18 cellular contexts compared by ENCODE assay signal in the genomic region with DNA sequence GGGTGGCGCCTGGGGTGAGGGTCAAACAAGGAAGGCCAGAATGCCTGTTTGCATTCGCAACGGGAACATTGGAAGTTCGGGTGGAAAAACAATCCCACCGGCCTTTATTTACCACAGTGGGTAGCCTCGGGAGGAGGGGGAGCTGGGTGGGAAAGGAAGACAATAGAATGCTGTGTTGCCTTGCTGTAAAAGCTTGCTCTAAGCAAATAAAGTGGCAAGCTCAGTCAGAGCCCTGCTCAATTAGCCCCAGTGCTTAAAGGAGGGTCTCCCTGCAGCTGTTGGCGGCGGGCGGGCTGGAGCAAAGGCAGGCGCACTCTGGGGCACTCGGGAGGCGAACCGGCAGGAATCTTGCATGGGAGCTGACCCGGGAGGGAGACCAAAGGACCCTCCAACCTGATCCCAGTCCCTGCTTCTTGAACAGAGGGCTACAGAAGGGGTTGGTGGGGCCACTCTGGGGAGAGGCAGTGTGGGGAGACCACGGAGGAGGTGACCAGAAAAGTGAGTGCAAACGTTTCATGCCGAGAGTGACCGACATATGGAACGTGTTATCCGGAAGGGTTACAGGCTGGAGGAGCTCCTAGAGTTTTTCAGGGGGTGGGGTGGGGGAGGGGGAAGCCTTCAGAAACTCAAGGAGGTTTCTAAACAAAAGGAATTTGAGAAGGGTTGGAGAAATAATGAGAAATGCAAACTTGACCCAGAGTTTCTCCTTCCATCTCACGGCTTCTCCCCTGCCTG. TPM values are rescaled to one million over a fixed set of nuclear protein-coding genes. Genes with fewer than 3 reads are reported as not detected.
A peak's percentile ranks its signal among the peaks of the same experiment; 100 is the strongest.
DNase-seq lines count a peak whose midpoint lies in the region; TF ChIP-seq lines count a peak whose summit lies in the region.
"Had no signal": no experiment of that assay in that cellular context is flagged by ENCODE, and none has a peak within 500 bp of the region (broad histone marks: within the 10 kb centered on the region; RNA-seq: fewer than 3 reads in every experiment).

No MANE protein-coding gene starts in this region.

- H3K4me3 Mint-ChIP-seq in type B pancreatic cell: peak overlapping the region; percentile 76

- peak overlapping the region; percentile 73 for H3K27ac Mint-ChIP-seq in type B pancreatic cell

- H3K4me3 ChIP-seq in iPS DF 6.9 (ENCODE audit: low read length) (peak overlapping the region; percentile 11; the same call in 1 of the 2 replicates), transverse colon (no peak overlapping the region)
- H3K4me3 ChIP-seq: cardiac muscle cell, heart left ventricle, pancreas, Peyer's patch, thoracic aorta had no signal

- TF ChIP-seq EP300 in transverse colon (IDR thresholded peaks at IDR 0.05; ENCODE audit: low read depth): no peak

- no peaks in the 10 kb centered on the region for H3K9me3 Mint-ChIP-seq in type B pancreatic cell

- intact Hi-C loops in transverse colon (cut with DNase I; ENCODE audit: low total_unique reads): no loop called here

- H3K27me3 ChIP-seq in iPS DF 6.9 (ENCODE audit: control insufficient read depth, insufficient read depth, low read length) (no peaks in the 10 kb centered on the region), transverse colon (no peaks in the 10 kb centered on the region)
- H3K27me3 ChIP-seq: cardiac muscle cell, Peyer's patch had no signal

- TF ChIP-seq CTCF in type B pancreatic cell (conservative IDR thresholded peaks at IDR 0.05): no peak
- no peak for TF ChIP-seq CTCF in transverse colon (IDR thresholded peaks at IDR 0.05)

- H3K36me3 ChIP-seq in iPS DF 6.9 (ENCODE audit: control insufficient read depth, insufficient read depth, low read length) (no peaks in the 10 kb centered on the region), transverse colon (no peaks in the 10 kb centered on the region)
- H3K36me3 ChIP-seq: cardiac muscle cell, heart left ventricle, pancreas, Peyer's patch, thoracic aorta had no signal

- H3K27me3 Mint-ChIP-seq in type B pancreatic cell: peaks cover 22% of the 10 kb centered on the region

- in situ Hi-C loops in transverse colon (cut with MboI; ENCODE audit: low pct_ligation_motif_present in 1 of 4, low pct_unique_long_range_greater_than_20kb in 1 of 4, low sequenced_read_pairs in 3 of 4): no loop called here

- peak; percentile 29 for DNase-seq in DMS79 treated with DMSO at 0.1 percent for 48 hours (lab: John Stamatoyannopoulos, UW)
- DNase-seq in DMS79 (lab: John Stamatoyannopoulos, UW): no peak
- peak; percentile 94 for DNase-seq in NCI-H748 (lab: John Stamatoyannopoulos, UW; ENCODE audit: unreplicated experiment)
- DNase-seq in iPS DF 6.9 (ENCODE audit: low read depth, low spot score): no peak
- peak; percentile 77 for DNase-seq in type B pancreatic cell (ENCODE audit: extremely low spot score, unreplicated experiment)
- DNase-seq in NCI-H2171 treated with DMSO at 0.1 percent for 48 hours (lab: John Stamatoyannopoulos, UW): no peak
- no peak for DNase-seq in transverse colon
- no peak for DNase-seq in inferior parietal cortex (ENCODE audit: extremely low spot score)
- DNase-seq: 8988T; Caco-2; heart left ventricle; pancreas; Peyer's patch; stimulated activated CD4-positive, alpha-beta T cell treated with anti-CD3 and anti-CD28 coated beads, Interleukin-15, amount 100 ng/mL, for 24 hours had no signal

- H3K9me3 ChIP-seq in iPS DF 6.9 (ENCODE audit: control insufficient read depth, insufficient read depth, low read length) (no peaks in the 10 kb centered on the region), transverse colon (no peaks in the 10 kb centered on the region)
- H3K9me3 ChIP-seq: Caco-2, heart left ventricle, pancreas, Peyer's patch, thoracic aorta had no signal

- H3K27ac ChIP-seq in iPS DF 6.9 (ENCODE audit: low read length) (no peak overlapping the region), transverse colon (no peak overlapping the region)
- H3K27ac ChIP-seq: cardiac muscle cell, heart left ventricle, KMS-11, pancreas, Peyer's patch, thoracic aorta had no signal

- no peak for TF ChIP-seq POLR2A in transverse colon (IDR thresholded peaks at IDR 0.05)

- H3K36me3 Mint-ChIP-seq in type B pancreatic cell: peaks cover 16% of the 10 kb centered on the region

- H3K4me1 ChIP-seq in iPS DF 6.9 (ENCODE audit: control insufficient read depth, insufficient read depth, low read length): 0 out of 2 replicates have a peak, but pooled peaks cover 1% of the 10 kb centered on the region
- no peaks in the 10 kb centered on the region for H3K4me1 ChIP-seq in transverse colon
- H3K4me1 ChIP-seq: Caco-2, heart left ventricle, pancreas, Peyer's patch had no signal

- WGBS in iPS DF 6.9 (ENCODE audit: insufficient coverage, insufficient read length): no CpG with 5 or more reads among the region's 21 CpGs
- WGBS in transverse colon (ENCODE audit: low coverage in 1 of 2), 2 donors: 63 to 70% methylated on average over 11 to 21 of the region's 21 CpGs

- peaks cover 9% of the 10 kb centered on the region for H3K4me1 Mint-ChIP-seq in type B pancreatic cell (ENCODE audit: unreplicated experiment)

RNA-seq across cellular contexts. Expression of gene NTF3, which starts 48.5 kb away (rescaled TPM):
- total RNA-seq in type B pancreatic cell (ENCODE audit: low replicate concordance) (13.0 and 16.7 TPM in 2 replicates), transverse colon (under 1 TPM in 1 of 4 donors, not detected in 3; 0.68 TPM)
- total RNA-seq: pancreas; T-helper 2 cell treated with Interferon-gamma antibody and Interleukin-4, amounts not matched to agents 100 ng/mL and 5 ng/mL, for 36 hours had no signal

Comparison
In these comparisons a context has a peak if more than half of its experiments do, and no peak if none do; other contexts are left out.
1. DNase-seq: peak in DMS79 treated with DMSO at 0.1 percent for 48 hours (single experiment), NCI-H748 (single experiment) and type B pancreatic cell (single experiment); none in DMS79 (single experiment), iPS DF 6.9 (single experiment), NCI-H2171 treated with DMSO at 0.1 percent for 48 hours (single experiment), transverse colon (single experiment) and inferior parietal cortex (single experiment).